ENCODE assay signal across 1 cellular context in the genomic region with DNA sequence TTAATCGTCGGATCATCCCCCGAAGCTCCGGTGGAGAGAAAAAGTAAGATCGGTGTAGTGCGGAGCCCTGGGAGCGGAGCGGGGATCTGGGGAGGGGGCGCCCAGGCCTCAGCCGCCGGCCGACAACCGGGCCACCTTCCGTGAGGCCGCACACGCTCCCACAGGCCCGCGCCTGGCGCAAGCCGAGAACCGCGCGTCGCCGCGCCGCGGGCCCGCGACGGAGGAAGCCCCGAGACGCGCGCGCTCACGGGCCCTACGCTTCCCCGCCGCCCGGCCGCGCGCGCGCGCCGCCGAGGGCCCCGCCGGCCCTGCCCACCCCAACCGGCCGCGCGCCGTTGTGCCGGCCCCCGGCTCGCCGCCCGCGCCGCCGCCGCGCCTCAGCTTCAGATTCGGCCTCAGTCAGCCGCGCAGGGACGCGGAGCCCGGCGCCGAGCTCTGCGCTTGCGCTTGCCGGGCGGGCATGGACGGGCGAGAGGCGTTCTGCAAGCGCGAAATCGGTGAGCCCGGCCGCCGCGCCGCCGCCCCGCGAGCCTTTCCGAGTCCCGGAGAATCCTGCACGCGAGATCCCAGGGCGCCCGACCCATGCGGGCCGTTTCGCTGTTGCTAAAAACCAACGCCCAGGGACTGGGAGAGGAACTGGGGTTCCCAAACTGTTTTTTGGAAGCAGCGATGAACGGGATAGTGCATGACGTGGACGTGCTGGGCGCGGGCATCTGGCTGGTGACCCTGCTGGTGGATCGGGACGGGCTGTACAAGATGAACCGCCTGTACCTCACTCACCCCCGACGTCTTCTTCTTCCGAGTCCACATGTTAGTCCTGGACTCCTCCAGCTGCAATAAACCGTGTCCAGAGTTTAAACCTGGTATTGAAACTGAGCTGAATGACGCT.
TF ChIP-seq lines count a peak whose summit lies in the region.

No MANE protein-coding gene starts in this region.

TF ChIP-seq in HepG2, 621 proteins besides CTCF, POLR2A, EP300 and RAD21 (continued from another document and continues in another):
- TF ChIP-seq, protein P1, sequence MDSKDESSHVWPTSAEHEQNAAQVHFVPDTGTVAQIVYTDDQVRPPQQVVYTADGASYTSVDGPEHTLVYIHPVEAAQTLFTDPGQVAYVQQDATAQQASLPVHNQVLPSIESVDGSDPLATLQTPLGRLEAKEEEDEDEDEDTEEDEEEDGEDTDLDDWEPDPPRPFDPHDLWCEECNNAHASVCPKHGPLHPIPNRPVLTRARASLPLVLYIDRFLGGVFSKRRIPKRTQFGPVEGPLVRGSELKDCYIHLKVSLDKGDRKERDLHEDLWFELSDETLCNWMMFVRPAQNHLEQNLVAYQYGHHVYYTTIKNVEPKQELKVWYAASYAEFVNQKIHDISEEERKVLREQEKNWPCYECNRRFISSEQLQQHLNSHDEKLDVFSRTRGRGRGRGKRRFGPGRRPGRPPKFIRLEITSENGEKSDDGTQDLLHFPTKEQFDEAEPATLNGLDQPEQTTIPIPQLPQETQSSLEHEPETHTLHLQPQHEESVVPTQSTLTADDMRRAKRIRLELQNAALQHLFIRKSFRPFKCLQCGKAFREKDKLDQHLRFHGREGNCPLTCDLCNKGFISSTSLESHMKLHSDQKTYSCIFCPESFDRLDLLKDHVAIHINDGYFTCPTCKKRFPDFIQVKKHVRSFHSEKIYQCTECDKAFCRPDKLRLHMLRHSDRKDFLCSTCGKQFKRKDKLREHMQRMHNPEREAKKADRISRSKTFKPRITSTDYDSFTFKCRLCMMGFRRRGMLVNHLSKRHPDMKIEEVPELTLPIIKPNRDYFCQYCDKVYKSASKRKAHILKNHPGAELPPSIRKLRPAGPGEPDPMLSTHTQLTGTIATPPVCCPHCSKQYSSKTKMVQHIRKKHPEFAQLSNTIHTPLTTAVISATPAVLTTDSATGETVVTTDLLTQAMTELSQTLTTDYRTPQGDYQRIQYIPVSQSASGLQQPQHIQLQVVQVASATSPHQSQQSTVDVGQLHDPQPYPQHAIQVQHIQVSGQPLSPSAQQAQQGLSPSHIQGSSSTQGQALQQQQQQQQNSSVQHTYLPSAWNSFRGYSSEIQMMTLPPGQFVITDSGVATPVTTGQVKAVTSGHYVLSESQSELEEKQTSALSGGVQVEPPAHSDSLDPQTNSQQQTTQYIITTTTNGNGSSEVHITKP (CRISPR knock-in tag; IDR thresholded peaks at IDR 0.05; ENCODE audit: low read depth), result no peak
- TF ChIP-seq, protein P2, sequence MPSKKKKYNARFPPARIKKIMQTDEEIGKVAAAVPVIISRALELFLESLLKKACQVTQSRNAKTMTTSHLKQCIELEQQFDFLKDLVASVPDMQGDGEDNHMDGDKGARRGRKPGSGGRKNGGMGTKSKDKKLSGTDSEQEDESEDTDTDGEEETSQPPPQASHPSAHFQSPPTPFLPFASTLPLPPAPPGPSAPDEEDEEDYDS (CRISPR knock-in tag; IDR thresholded peaks at IDR 0.05), result no peak
- TF ChIP-seq ZFP36L1 (CRISPR knock-in tag; IDR thresholded peaks at IDR 0.05) (peak; percentile 25; the same call in 1 of the 2 replicates), JDP2 (CRISPR knock-in tag; IDR thresholded peaks at IDR 0.05; ENCODE audit: borderline replicate concordance) (no peak), ZNF530 (CRISPR knock-in tag; IDR thresholded peaks at IDR 0.05; ENCODE audit: low read depth) (no peak), RFX3 (CRISPR knock-in tag; IDR thresholded peaks at IDR 0.05) (no peak), ZNF24 (IDR thresholded peaks at IDR 0.05) (no peak), ZNF878 (CRISPR knock-in tag; IDR thresholded peaks at IDR 0.05) (no peak), ZNF816 (CRISPR knock-in tag; IDR thresholded peaks at IDR 0.05; ENCODE audit: borderline replicate concordance) (no peak), ZFP41 (CRISPR knock-in tag; IDR thresholded peaks at IDR 0.05; ENCODE audit: borderline replicate concordance) (no peak; the same call in 1 of the 2 replicates), ZNF101 (CRISPR knock-in tag; IDR thresholded peaks at IDR 0.05; ENCODE audit: borderline replicate concordance, low read depth) (no peak), ZNF432 (CRISPR knock-in tag; IDR thresholded peaks at IDR 0.05; ENCODE audit: borderline replicate concordance) (no peak), ZNF703 (CRISPR knock-in tag; IDR thresholded peaks at IDR 0.05; ENCODE audit: borderline replicate concordance) (no peak; the same call in 1 of the 2 replicates), AHR (CRISPR knock-in tag; IDR thresholded peaks at IDR 0.05) (peak; percentile 47; the same call in 1 of the 2 replicates), MBD4 (IDR thresholded peaks at IDR 0.05; ENCODE audit: borderline replicate concordance, low read length) (no peak), ZNF121 (CRISPR knock-in tag; IDR thresholded peaks at IDR 0.05) (no peak), HDAC6 (IDR thresholded peaks at IDR 0.05; ENCODE audit: low read depth, low read length) (no peak), MZF1 (CRISPR knock-in tag; IDR thresholded peaks at IDR 0.05; ENCODE audit: borderline replicate concordance) (0 out of 2 replicates have a peak, but pooled peaks have one; percentile 63), REPIN1 (CRISPR knock-in tag; IDR thresholded peaks at IDR 0.05; ENCODE audit: borderline replicate concordance, low read depth) (no peak), MED1 (CRISPR knock-in tag; IDR thresholded peaks at IDR 0.05) (peak; percentile 34; the same call in 1 of the 2 replicates), ZNF329 (CRISPR knock-in tag; IDR thresholded peaks at IDR 0.05; ENCODE audit: low read depth) (0 out of 2 replicates have a peak, but pooled peaks have one; percentile 35), ZNF292 (CRISPR knock-in tag; IDR thresholded peaks at IDR 0.05; ENCODE audit: borderline replicate concordance, low read depth) (0 out of 2 replicates have a peak, but pooled peaks have one; percentile 33), CREB1 (IDR thresholded peaks at IDR 0.05) (peak; percentile 68), CREB1 (CRISPR knock-in tag; IDR thresholded peaks at IDR 0.05) (no peak)
- TF ChIP-seq, protein P3, sequence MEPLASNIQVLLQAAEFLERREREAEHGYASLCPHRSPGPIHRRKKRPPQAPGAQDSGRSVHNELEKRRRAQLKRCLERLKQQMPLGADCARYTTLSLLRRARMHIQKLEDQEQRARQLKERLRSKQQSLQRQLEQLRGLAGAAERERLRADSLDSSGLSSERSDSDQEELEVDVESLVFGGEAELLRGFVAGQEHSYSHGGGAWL (CRISPR knock-in tag; IDR thresholded peaks at IDR 0.05), result 0 out of 2 replicates have a peak, but pooled peaks have one; percentile 40
- TF ChIP-seq, protein P4, sequence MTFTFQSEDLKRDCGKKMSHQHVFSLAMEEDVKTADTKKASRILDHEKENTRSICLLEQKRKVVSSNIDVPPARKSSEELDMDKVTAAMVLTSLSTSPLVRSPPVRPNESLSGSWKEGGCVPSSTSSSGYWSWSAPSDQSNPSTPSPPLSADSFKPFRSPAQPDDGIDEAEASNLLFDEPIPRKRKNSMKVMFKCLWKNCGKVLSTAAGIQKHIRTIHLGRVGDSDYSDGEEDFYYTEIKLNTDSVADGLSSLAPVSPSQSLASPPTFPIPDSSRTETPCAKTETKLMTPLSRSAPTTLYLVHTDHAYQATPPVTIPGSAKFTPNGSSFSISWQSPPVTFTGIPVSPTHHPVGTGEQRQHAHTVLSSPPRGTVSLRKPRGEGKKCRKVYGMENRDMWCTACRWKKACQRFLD (CRISPR knock-in tag; IDR thresholded peaks at IDR 0.05; ENCODE audit: borderline replicate concordance), result 0 out of 2 replicates have a peak, but pooled peaks have one; percentile 45
- TF ChIP-seq, protein P5, sequence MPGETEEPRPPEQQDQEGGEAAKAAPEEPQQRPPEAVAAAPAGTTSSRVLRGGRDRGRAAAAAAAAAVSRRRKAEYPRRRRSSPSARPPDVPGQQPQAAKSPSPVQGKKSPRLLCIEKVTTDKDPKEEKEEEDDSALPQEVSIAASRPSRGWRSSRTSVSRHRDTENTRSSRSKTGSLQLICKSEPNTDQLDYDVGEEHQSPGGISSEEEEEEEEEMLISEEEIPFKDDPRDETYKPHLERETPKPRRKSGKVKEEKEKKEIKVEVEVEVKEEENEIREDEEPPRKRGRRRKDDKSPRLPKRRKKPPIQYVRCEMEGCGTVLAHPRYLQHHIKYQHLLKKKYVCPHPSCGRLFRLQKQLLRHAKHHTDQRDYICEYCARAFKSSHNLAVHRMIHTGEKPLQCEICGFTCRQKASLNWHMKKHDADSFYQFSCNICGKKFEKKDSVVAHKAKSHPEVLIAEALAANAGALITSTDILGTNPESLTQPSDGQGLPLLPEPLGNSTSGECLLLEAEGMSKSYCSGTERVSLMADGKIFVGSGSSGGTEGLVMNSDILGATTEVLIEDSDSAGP (CRISPR knock-in tag; IDR thresholded peaks at IDR 0.05; ENCODE audit: borderline replicate concordance), result peak; percentile 77
- TF ChIP-seq, protein P6, sequence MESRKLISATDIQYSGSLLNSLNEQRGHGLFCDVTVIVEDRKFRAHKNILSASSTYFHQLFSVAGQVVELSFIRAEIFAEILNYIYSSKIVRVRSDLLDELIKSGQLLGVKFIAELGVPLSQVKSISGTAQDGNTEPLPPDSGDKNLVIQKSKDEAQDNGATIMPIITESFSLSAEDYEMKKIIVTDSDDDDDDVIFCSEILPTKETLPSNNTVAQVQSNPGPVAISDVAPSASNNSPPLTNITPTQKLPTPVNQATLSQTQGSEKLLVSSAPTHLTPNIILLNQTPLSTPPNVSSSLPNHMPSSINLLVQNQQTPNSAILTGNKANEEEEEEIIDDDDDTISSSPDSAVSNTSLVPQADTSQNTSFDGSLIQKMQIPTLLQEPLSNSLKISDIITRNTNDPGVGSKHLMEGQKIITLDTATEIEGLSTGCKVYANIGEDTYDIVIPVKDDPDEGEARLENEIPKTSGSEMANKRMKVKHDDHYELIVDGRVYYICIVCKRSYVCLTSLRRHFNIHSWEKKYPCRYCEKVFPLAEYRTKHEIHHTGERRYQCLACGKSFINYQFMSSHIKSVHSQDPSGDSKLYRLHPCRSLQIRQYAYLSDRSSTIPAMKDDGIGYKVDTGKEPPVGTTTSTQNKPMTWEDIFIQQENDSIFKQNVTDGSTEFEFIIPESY (CRISPR knock-in tag; IDR thresholded peaks at IDR 0.05), result no peak
- TF ChIP-seq, protein P7, sequence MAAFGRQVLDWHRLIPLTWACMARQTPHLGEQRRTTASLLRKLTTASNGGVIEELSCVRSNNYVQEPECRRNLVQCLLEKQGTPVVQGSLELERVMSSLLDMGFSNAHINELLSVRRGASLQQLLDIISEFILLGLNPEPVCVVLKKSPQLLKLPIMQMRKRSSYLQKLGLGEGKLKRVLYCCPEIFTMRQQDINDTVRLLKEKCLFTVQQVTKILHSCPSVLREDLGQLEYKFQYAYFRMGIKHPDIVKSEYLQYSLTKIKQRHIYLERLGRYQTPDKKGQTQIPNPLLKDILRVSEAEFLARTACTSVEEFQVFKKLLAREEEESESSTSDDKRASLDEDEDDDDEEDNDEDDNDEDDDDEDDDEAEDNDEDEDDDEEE (CRISPR knock-in tag; IDR thresholded peaks at IDR 0.05), result no peak
- TF ChIP-seq, protein P8, sequence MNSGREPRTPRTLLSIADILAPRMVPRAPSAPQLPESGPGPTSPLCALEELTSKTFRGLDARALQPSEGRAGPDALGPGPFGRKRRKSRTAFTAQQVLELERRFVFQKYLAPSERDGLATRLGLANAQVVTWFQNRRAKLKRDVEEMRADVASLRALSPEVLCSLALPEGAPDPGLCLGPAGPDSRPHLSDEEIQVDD (CRISPR knock-in tag; IDR thresholded peaks at IDR 0.05; ENCODE audit: borderline replicate concordance), result no peak
- TF ChIP-seq, protein P9, sequence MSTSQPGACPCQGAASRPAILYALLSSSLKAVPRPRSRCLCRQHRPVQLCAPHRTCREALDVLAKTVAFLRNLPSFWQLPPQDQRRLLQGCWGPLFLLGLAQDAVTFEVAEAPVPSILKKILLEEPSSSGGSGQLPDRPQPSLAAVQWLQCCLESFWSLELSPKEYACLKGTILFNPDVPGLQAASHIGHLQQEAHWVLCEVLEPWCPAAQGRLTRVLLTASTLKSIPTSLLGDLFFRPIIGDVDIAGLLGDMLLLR (CRISPR knock-in tag; IDR thresholded peaks at IDR 0.05), result peak; percentile 68
- TF ChIP-seq, protein P10, sequence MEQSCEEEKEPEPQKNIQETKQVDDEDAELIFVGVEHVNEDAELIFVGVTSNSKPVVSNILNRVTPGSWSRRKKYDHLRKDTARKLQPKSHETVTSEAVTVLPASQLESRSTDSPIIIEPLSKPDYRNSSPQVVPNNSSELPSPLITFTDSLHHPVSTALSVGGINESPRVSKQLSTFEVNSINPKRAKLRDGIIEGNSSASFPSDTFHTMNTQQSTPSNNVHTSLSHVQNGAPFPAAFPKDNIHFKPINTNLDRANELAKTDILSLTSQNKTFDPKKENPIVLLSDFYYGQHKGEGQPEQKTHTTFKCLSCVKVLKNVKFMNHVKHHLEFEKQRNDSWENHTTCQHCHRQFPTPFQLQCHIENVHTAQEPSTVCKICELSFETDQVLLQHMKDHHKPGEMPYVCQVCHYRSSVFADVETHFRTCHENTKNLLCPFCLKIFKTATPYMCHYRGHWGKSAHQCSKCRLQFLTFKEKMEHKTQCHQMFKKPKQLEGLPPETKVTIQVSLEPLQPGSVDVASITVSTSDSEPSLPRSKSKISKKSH (CRISPR knock-in tag; IDR thresholded peaks at IDR 0.05; ENCODE audit: borderline replicate concordance), result peak; percentile 74; the same call in 1 of the 2 replicates
- TF ChIP-seq, protein P11, sequence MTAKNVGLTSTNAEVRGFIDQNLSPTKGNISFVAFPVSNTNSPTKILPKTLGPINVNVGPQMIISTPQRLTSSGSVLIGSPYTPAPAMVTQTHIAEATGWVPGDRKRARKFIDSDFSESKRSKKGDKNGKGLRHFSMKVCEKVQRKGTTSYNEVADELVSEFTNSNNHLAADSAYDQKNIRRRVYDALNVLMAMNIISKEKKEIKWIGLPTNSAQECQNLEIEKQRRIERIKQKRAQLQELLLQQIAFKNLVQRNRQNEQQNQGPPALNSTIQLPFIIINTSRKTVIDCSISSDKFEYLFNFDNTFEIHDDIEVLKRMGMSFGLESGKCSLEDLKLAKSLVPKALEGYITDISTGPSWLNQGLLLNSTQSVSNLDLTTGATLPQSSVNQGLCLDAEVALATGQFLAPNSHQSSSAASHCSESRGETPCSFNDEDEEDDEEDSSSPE (CRISPR knock-in tag; IDR thresholded peaks at IDR 0.05), result peak; percentile 43; the same call in 1 of the 2 replicates
- TF ChIP-seq, protein P12, sequence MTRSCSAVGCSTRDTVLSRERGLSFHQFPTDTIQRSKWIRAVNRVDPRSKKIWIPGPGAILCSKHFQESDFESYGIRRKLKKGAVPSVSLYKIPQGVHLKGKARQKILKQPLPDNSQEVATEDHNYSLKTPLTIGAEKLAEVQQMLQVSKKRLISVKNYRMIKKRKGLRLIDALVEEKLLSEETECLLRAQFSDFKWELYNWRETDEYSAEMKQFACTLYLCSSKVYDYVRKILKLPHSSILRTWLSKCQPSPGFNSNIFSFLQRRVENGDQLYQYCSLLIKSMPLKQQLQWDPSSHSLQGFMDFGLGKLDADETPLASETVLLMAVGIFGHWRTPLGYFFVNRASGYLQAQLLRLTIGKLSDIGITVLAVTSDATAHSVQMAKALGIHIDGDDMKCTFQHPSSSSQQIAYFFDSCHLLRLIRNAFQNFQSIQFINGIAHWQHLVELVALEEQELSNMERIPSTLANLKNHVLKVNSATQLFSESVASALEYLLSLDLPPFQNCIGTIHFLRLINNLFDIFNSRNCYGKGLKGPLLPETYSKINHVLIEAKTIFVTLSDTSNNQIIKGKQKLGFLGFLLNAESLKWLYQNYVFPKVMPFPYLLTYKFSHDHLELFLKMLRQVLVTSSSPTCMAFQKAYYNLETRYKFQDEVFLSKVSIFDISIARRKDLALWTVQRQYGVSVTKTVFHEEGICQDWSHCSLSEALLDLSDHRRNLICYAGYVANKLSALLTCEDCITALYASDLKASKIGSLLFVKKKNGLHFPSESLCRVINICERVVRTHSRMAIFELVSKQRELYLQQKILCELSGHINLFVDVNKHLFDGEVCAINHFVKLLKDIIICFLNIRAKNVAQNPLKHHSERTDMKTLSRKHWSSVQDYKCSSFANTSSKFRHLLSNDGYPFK (CRISPR knock-in tag; IDR thresholded peaks at IDR 0.05; ENCODE audit: borderline replicate concordance), result no peak
